Comparison of ENCODE assay signal across 23 cellular contexts in the genomic region with DNA sequence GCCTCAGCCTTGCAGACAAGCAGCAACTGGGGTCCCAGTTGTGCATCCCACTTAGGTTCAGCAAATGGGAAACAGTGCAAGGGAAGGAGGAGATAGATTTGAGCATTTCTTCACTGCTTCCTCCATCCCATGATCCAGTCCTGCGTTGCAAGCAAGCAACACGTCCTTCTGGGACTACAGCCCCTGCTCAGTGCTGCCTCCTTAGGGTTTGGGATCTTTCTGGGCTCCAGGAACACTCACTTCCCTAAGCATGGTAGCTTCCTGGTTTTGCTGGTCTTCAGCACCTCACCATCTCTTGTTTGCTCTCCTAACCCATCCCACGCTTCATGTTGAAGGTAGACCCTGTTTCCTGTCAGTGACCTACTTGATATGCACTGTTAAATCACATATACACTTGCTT.
"Had no signal": no experiment of that assay in that cellular context is flagged by ENCODE, and none has a peak within 500 bp of the region (broad histone marks: within the 10 kb centered on the region; RNA-seq: fewer than 3 reads in every experiment).

No MANE protein-coding gene starts in this region.

- H3K27me3 ChIP-seq: gastrocnemius medialis, spleen, suprapubic skin, tibial artery, upper lobe of right lung had no signal

- H3K4me1 ChIP-seq: gastrocnemius medialis, spleen, suprapubic skin, tibial artery, upper lobe of right lung had no signal

- H3K9me3 ChIP-seq: gastrocnemius medialis, spleen, suprapubic skin, tibial artery, upper lobe of right lung had no signal

- ATAC-seq: activated CD8-positive, alpha-beta memory T cell treated with anti-CD3 and anti-CD28 coated beads, Interleukin-2, amount 10 ng/mL, durations not matched to agents 7 days and 5 days; activated CD8-positive, alpha-beta T cell treated with anti-CD3 and anti-CD28 coated beads for 36 hours; gastrocnemius medialis; naive thymus-derived CD4-positive, alpha-beta T cell; right cardiac atrium; upper lobe of right lung had no signal

- H3K36me3 ChIP-seq: gastrocnemius medialis, spleen, suprapubic skin, tibial artery, upper lobe of right lung had no signal

- DNase-seq: activated CD4-positive, alpha-beta T cell treated with anti-CD3 and anti-CD28 coated beads for 1 hour; activated CD4-positive, alpha-beta T cell treated with anti-CD3 and anti-CD28 coated beads, Interleukin-2, amount 10 ng/mL, durations not matched to agents 7 days and 5 days; activated CD8-positive, alpha-beta memory T cell treated with anti-CD3 and anti-CD28 coated beads, Interleukin-2, amount 10 ng/mL, durations not matched to agents 7 days and 5 days; activated CD8-positive, alpha-beta T cell treated with anti-CD3 and anti-CD28 coated beads for 36 hours; activated naive CD4-positive, alpha-beta T cell; activated T-cell treated with anti-CD3 and anti-CD28 coated beads, Interleukin-2, amount 50 U/mL, for 48 hours; anterior cingulate cortex; dermis blood vessel endothelial cell; effector CD4-positive, alpha-beta T cell; gastrocnemius medialis; glutamatergic neuron; midbrain; naive thymus-derived CD4-positive, alpha-beta T cell; occipital lobe; right cardiac atrium; spleen; stimulated activated naive CD4-positive, alpha-beta T cell; tibial artery; upper lobe of right lung had no signal

- H3K4me3 ChIP-seq: gastrocnemius medialis, spleen, suprapubic skin, tibial artery, upper lobe of right lung had no signal

- H3K27ac ChIP-seq: epithelial cell of prostate, gastrocnemius medialis, spleen, suprapubic skin, tibial artery, upper lobe of right lung had no signal

- FAIRE-seq: colon, endometrium had no signal
